Comparison of ENCODE assay signal across 1 cellular context in genomic region chr19:34964598-34964997, GRCh38.
TF ChIP-seq lines count a peak whose summit lies in the region.

No MANE protein-coding gene starts in this region.

TF ChIP-seq in H1, 55 proteins besides CTCF, POLR2A, EP300 and RAD21:
- no peak for TF ChIP-seq CBX8 (IDR thresholded peaks at IDR 0.05; ENCODE audit: borderline replicate concordance, low read depth, low read length)
- TF ChIP-seq TAF7 (optimal IDR thresholded peaks at IDR 0.05; ENCODE audit: borderline replicate concordance, low read depth, low read length) = no peak
- no peak for TF ChIP-seq GTF2F1 (IDR thresholded peaks at IDR 0.05; ENCODE audit: borderline replicate concordance, low read depth, low read length)
- TF ChIP-seq BCL11A (IDR thresholded peaks at IDR 0.05; ENCODE audit: low read depth in 2 of 2, low read length in 2 of 2) = no peak
- TF ChIP-seq ATF2 (IDR thresholded peaks at IDR 0.05; ENCODE audit: low read length) = no peak
- no peak for TF ChIP-seq GABPA (IDR thresholded peaks at IDR 0.05; ENCODE audit: borderline replicate concordance, insufficient read depth, low read length)
- TF ChIP-seq RFX5 (IDR thresholded peaks at IDR 0.05; ENCODE audit: borderline replicate concordance, low read depth, low read length) = no peak
- no peak for TF ChIP-seq RBBP5 (IDR thresholded peaks at IDR 0.05; ENCODE audit: borderline replicate concordance, low read depth, low read length)
- no peak for TF ChIP-seq SUZ12 (IDR thresholded peaks at IDR 0.05; ENCODE audit: low read length)
- TF ChIP-seq SRF (IDR thresholded peaks at IDR 0.05; ENCODE audit: low read depth, low read length) = no peak
- no peak for TF ChIP-seq FOSL1 (IDR thresholded peaks at IDR 0.05; ENCODE audit: insufficient read depth, low read depth, low read length)
- TF ChIP-seq KDM1A (IDR thresholded peaks at IDR 0.05; ENCODE audit: borderline replicate concordance, low read length) = no peak
- TF ChIP-seq KDM5A (IDR thresholded peaks at IDR 0.05; ENCODE audit: low read length) = no peak
- TF ChIP-seq NRF1 (IDR thresholded peaks at IDR 0.05; ENCODE audit: low read depth, low read length) = no peak
- no peak for TF ChIP-seq SIRT6 (IDR thresholded peaks at IDR 0.05; ENCODE audit: low read length)
- TF ChIP-seq SIN3A (conservative IDR thresholded peaks at IDR 0.05 in 1 of 2, IDR thresholded peaks at IDR 0.05 in 1 of 2; ENCODE audit: low read depth in 1 of 2, low read length in 2 of 2) = no peak
- no peak for TF ChIP-seq BACH1 (IDR thresholded peaks at IDR 0.05; ENCODE audit: low read length)
- TF ChIP-seq TCF12 (IDR thresholded peaks at IDR 0.05; ENCODE audit: low read depth, low read length) = no peak
- no peak for TF ChIP-seq SAP30 (IDR thresholded peaks at IDR 0.05; ENCODE audit: insufficient read depth, insufficient replicate concordance, low read length)
- no peak for TF ChIP-seq PHF8 (conservative IDR thresholded peaks at IDR 0.05; ENCODE audit: low read depth, low read length)
